In genomic region chr12:66085213-66085612, GRCh38 we compare ENCODE assay signal across 9 cellular contexts.
"Had no signal": no experiment of that assay in that cellular context is flagged by ENCODE, and none has a peak within 500 bp of the region (broad histone marks: within the 10 kb centered on the region; RNA-seq: fewer than 3 reads in every experiment).

No MANE protein-coding gene starts in this region.

- H3K4me2 ChIP-seq: GM23338 had no signal

- ATAC-seq: GM23338 had no signal

- H3K4me1 Mint-ChIP-seq: GM23338, H9 had no signal

- DNase-seq: H9, HCEC 1CT, HFFc6, KG1 had no signal

- H3K9me3 Mint-ChIP-seq: H9, HFFc6 had no signal

- H3K4me3 ChIP-seq: GM23338 had no signal

- FAIRE-seq: H1, H54, HTR-8/SVneo had no signal

- H3K27ac Mint-ChIP-seq: GM23338, H9, HFFc6, IgD-negative memory B cell had no signal

- H3K4me3 Mint-ChIP-seq: GM23338, H9, HFFc6, IgD-negative memory B cell had no signal
